ENCODE assay signal across 30 cellular contexts in the genomic region with DNA sequence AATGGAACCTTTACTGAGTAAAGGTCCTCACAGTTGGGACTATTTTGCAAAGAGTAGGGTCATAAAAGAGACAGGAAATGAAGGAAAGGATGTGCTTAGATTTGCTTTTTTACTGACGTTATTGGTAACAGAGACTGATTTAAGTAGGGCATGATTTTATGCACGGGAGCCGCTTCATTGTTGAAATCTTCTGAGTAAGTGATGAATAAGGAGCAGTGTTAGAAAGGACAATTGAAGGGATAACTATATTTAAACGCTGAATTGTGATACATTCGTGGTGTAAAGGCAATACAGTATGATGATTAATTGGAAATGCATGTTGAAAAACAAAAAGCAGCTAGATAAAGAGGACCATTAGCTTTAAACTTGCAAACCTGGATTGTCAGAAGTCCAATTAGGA.
"Had no signal": no experiment of that assay in that cellular context is flagged by ENCODE, and none has a peak within 500 bp of the region (broad histone marks: within the 10 kb centered on the region; RNA-seq: fewer than 3 reads in every experiment).

No MANE protein-coding gene starts in this region.

- H3K79me2 ChIP-seq: parathyroid adenoma had no signal

- H3K4me3 Mint-ChIP-seq: activated CD4-positive, alpha-beta memory T cell treated with anti-CD3 and anti-CD28 coated beads for 36 hours; activated CD4-positive, alpha-beta T cell treated with anti-CD3 and anti-CD28 coated beads, Interleukin-2, amount 10 ng/mL, durations not matched to agents 24 days and 14 days; activated T-cell treated with anti-CD3 and anti-CD28 coated beads, Interleukin-2, amount 50 U/mL, for 24 hours; immature natural killer cell; memory B cell; naive thymus-derived CD4-positive, alpha-beta T cell had no signal

- DNase-seq: activated CD4-positive, alpha-beta memory T cell treated with anti-CD3 and anti-CD28 coated beads for 36 hours; activated CD4-positive, alpha-beta T cell treated with anti-CD3 and anti-CD28 coated beads, Interleukin-2, amount 10 ng/mL, durations not matched to agents 24 days and 14 days; activated CD8-positive, alpha-beta memory T cell treated with anti-CD3 and anti-CD28 coated beads, Interleukin-2, amount 50 U/mL, for 48 hours; activated gamma-delta T cell treated with Interleukin-2 at 50 U/mL for 16 hours; activated naive CD4-positive, alpha-beta T cell treated with anti-CD3 and anti-CD28 coated beads, Interleukin-2, amount 50 U/mL, for 16 hours; activated T-cell treated with anti-CD3 and anti-CD28 coated beads, Interleukin-2, amount 50 U/mL, for 24 hours; amniotic stem cell; body of pancreas; cerebellar nuclear complex; dorsolateral prefrontal cortex; effector memory CD4-positive, alpha-beta T cell; hippocampal formation; immature natural killer cell; midbrain; naive thymus-derived CD4-positive, alpha-beta T cell; nucleus accumbens; right cardiac atrium; spleen; stimulated activated naive CD4-positive, alpha-beta T cell; tibial artery; upper lobe of right lung; WERI-Rb-1 had no signal

- H3K27me3 Mint-ChIP-seq: activated CD4-positive, alpha-beta memory T cell treated with anti-CD3 and anti-CD28 coated beads for 36 hours; activated CD4-positive, alpha-beta T cell treated with anti-CD3 and anti-CD28 coated beads, Interleukin-2, amount 10 ng/mL, durations not matched to agents 24 days and 14 days; activated T-cell treated with anti-CD3 and anti-CD28 coated beads, Interleukin-2, amount 50 U/mL, for 24 hours; memory B cell; naive thymus-derived CD4-positive, alpha-beta T cell had no signal

- H3K9me3 ChIP-seq: body of pancreas, gastroesophageal sphincter, spleen, suprapubic skin, tibial artery, upper lobe of right lung had no signal

- ATAC-seq: activated CD4-positive, CD25-positive, alpha-beta regulatory T cell treated with anti-CD3 and anti-CD28 coated beads, Interleukin-2, amount 50 U/mL, for 24 hours; body of pancreas; esophagus mucosa; gastroesophageal sphincter; naive thymus-derived CD4-positive, alpha-beta T cell; right cardiac atrium; upper lobe of right lung had no signal

- H3K36me3 Mint-ChIP-seq: activated CD4-positive, alpha-beta memory T cell treated with anti-CD3 and anti-CD28 coated beads for 36 hours; immature natural killer cell; memory B cell; naive thymus-derived CD4-positive, alpha-beta T cell had no signal

- H3K36me3 ChIP-seq: cardiac muscle cell, gastroesophageal sphincter, spleen, suprapubic skin, tibial artery, upper lobe of right lung, WERI-Rb-1 had no signal

- H2AFZ ChIP-seq: parathyroid adenoma had no signal

- H3K9ac ChIP-seq: parathyroid adenoma had no signal

- H3K27ac Mint-ChIP-seq: activated CD4-positive, alpha-beta memory T cell treated with anti-CD3 and anti-CD28 coated beads for 36 hours; activated CD4-positive, alpha-beta T cell treated with anti-CD3 and anti-CD28 coated beads, Interleukin-2, amount 10 ng/mL, durations not matched to agents 24 days and 14 days; activated T-cell treated with anti-CD3 and anti-CD28 coated beads, Interleukin-2, amount 50 U/mL, for 24 hours; immature natural killer cell; memory B cell; naive thymus-derived CD4-positive, alpha-beta T cell had no signal

- H3K27me3 ChIP-seq: body of pancreas, cardiac muscle cell, dorsolateral prefrontal cortex, gastroesophageal sphincter, spleen, suprapubic skin, tibial artery, upper lobe of right lung had no signal

- H3K4me1 ChIP-seq: body of pancreas, gastroesophageal sphincter, parathyroid adenoma, spleen, suprapubic skin, tibial artery, upper lobe of right lung had no signal

- H3K27ac ChIP-seq: body of pancreas, cardiac muscle cell, coronary artery, dorsolateral prefrontal cortex, gastroesophageal sphincter, parathyroid adenoma, spleen, suprapubic skin, tibial artery, upper lobe of right lung, WERI-Rb-1 had no signal

- H3K9me3 Mint-ChIP-seq: activated CD4-positive, alpha-beta T cell treated with anti-CD3 and anti-CD28 coated beads, Interleukin-2, amount 10 ng/mL, durations not matched to agents 24 days and 14 days had no signal

- H3K4me3 ChIP-seq: body of pancreas, cardiac muscle cell, coronary artery, dorsolateral prefrontal cortex, gastroesophageal sphincter, spleen, suprapubic skin, tibial artery, upper lobe of right lung had no signal

- H3K4me1 Mint-ChIP-seq: activated CD4-positive, alpha-beta T cell treated with anti-CD3 and anti-CD28 coated beads, Interleukin-2, amount 10 ng/mL, durations not matched to agents 24 days and 14 days; immature natural killer cell; memory B cell; naive thymus-derived CD4-positive, alpha-beta T cell had no signal
